ENCODE assay signal across 17 cellular contexts in the genomic region with DNA sequence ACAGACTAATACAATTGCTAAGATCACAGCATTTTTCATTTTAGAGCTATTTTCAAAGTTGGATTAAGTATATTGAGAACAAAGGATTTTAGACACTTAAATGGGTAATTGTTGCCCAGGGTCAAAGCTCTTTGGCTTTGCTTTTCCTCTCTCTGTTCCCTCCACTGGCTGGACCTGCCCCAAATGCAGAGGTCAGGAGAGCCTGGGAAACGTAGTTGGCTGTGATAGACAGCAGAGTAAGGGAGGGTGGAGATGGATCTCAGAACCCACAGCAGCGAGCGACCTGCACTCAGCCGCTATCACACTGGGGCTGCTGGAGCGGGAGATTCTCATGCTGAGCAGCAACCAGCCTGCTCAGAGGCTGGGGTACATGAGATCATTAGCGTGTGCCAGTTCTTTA.
DNase-seq lines count a peak whose midpoint lies in the region; ATAC-seq, FAIRE-seq and TF ChIP-seq lines count a peak whose summit lies in the region.
"Had no signal": no experiment of that assay in that cellular context is flagged by ENCODE, and none has a peak within 500 bp of the region (broad histone marks: within the 10 kb centered on the region; RNA-seq: fewer than 3 reads in every experiment).

No MANE protein-coding gene starts in this region.

- no peak overlapping the region for H3K4me3 Mint-ChIP-seq in WTC11
- H3K4me3 Mint-ChIP-seq: CD8-positive, alpha-beta memory T cell had no signal

- H3K9ac ChIP-seq in liver (ENCODE audit: low read depth in 1 of 2, low read length in 2 of 2) (no peak overlapping the region), HepG2 (ENCODE audit: insufficient read depth, low read depth, low read length) (no peak overlapping the region)
- H3K9ac ChIP-seq: BLaER1 had no signal

- no peaks in the 10 kb centered on the region for H3K36me3 ChIP-seq in liver (ENCODE audit: control insufficient read depth in 4 of 4, insufficient read depth in 3 of 4, low read depth in 1 of 4, low read length in 3 of 4)
- H3K36me3 ChIP-seq in HepG2 (replicated peaks in 1 of 2; ENCODE audit: control insufficient read depth in 1 of 2, insufficient read depth in 2 of 2, low read length in 2 of 2): peaks cover 0 to 4% of the 10 kb centered on the region in 2 experiments; a peak in 1 of 5 replicates
- H3K36me3 ChIP-seq in spleen: peaks cover 0 to 5% (median 0%) of the 10 kb centered on the region in 6 donors
- H3K36me3 ChIP-seq in gastroesophageal sphincter: peaks cover 0 to 16% of the 10 kb centered on the region in 2 donors

- no peak for FAIRE-seq in HepG2 (lab: Jason Lieb, UNC)
- FAIRE-seq: GM12892 had no signal

- TF ChIP-seq POLR2A in HepG2 (IDR thresholded peaks at IDR 0.05; ENCODE audit: insufficient read depth in 1 of 2, low read depth in 2 of 2, low read length in 2 of 2) (no peak), spleen (IDR thresholded peaks at IDR 0.05) (no peak), gastroesophageal sphincter (IDR thresholded peaks at IDR 0.05) (no peak)

- H3K4me3 ChIP-seq in liver (ENCODE audit: low read depth in 1 of 3, low read length in 3 of 3) (no peak overlapping the region), HepG2 (replicated peaks in 1 of 3; ENCODE audit: insufficient read depth in 1 of 3, low read depth in 2 of 3, low read length in 3 of 3) (no peak overlapping the region), spleen (no peak overlapping the region), gastroesophageal sphincter (no peak overlapping the region)
- H3K4me3 ChIP-seq: BLaER1 had no signal

- H4K20me1 ChIP-seq in HepG2 (ENCODE audit: insufficient read depth, low read length): no peaks in the 10 kb centered on the region
- H4K20me1 ChIP-seq: BLaER1 had no signal

- DNase-seq in HepG2 (ENCODE audit: low spot score) (no peak), WTC11 (ENCODE audit: low spot score) (no peak), left lobe of liver (ENCODE audit: low spot score) (no peak), spleen (no peak), SKM-1 (lab: John Stamatoyannopoulos, UW; ENCODE audit: unreplicated experiment) (no peak), NCI-H2196 treated with DMSO at 0.1 percent for 48 hours (lab: John Stamatoyannopoulos, UW; ENCODE audit: unreplicated experiment) (no peak)
- DNase-seq: 8988T; AML-193; Caco-2; CD8-positive, alpha-beta memory T cell; DND-41; GDM1 had no signal

- H3K27ac ChIP-seq in liver (ENCODE audit: low read depth in 1 of 2, low read length in 2 of 2): no peak overlapping the region
- H3K27ac ChIP-seq in HepG2 (ENCODE audit: extremely low read length, insufficient read depth, low read length): no peak overlapping the region
- H3K27ac ChIP-seq in spleen: peak overlapping the region in 5 of 8 donors; percentile 0 to 62 (median 18)
- H3K27ac ChIP-seq in gastroesophageal sphincter: no peak overlapping the region
- H3K27ac ChIP-seq: BLaER1 had no signal

- POLR2A ChIA-PET in HepG2 (lab: Yijun Ruan, JAX) (no interaction called here), WTC11 (lab: Charles Lee) (no interaction called here)

- H3K36me3 Mint-ChIP-seq in WTC11: peaks cover 55% of the 10 kb centered on the region

- in situ Hi-C loops in HepG2 (cut with HindIII; ENCODE audit: extremely low pct_ligation_motif_present, low pct_unique_long_range_greater_than_20kb): no loop called here

- no peak overlapping the region for H2AFZ ChIP-seq in HepG2 (ENCODE audit: low read length)

- BruUV-seq in HepG2 (replicated peaks; lab: Mats Ljungman, UMichigan): no TSS peak

- no peaks in the 10 kb centered on the region for H3K9me3 ChIP-seq in liver (ENCODE audit: control insufficient read depth in 4 of 4, low read length in 3 of 4)
- H3K9me3 ChIP-seq in HepG2 (ENCODE audit: low read length): no peaks in the 10 kb centered on the region
- H3K9me3 ChIP-seq in spleen: peaks cover 0 to 7% (median 0%) of the 10 kb centered on the region in 8 donors
- H3K9me3 ChIP-seq in gastroesophageal sphincter: no peaks in the 10 kb centered on the region
- H3K9me3 ChIP-seq: Caco-2 had no signal

- 0 out of 2 replicates have a peak, but pooled peaks cover 2% of the 10 kb centered on the region for H3K4me1 Mint-ChIP-seq in WTC11
- H3K4me1 Mint-ChIP-seq: CD8-positive, alpha-beta memory T cell had no signal

- TF ChIP-seq CTCF in liver (IDR thresholded peaks at IDR 0.05; ENCODE audit: low read depth, low read length, missing input control) (no peak), HepG2 (CRISPR knock-in tag; IDR thresholded peaks at IDR 0.05) (no peak), WTC11 (IDR thresholded peaks at IDR 0.05) (no peak), spleen (IDR thresholded peaks at IDR 0.05 in 8 of 11, conservative IDR thresholded peaks at IDR 0.05 in 3 of 11) (no peak), gastroesophageal sphincter (IDR thresholded peaks at IDR 0.05) (no peak)

- H3K4me2 ChIP-seq in HepG2 (ENCODE audit: low read depth, low read length): no peak overlapping the region
- H3K4me2 ChIP-seq: BLaER1 had no signal

- H3K27me3 ChIP-seq in liver (ENCODE audit: control insufficient read depth in 4 of 4, insufficient read depth in 4 of 4, low read length in 3 of 4): no peaks in the 10 kb centered on the region
- H3K27me3 ChIP-seq in HepG2 (ENCODE audit: control insufficient read depth in 1 of 2, insufficient read depth in 2 of 2, low read length in 2 of 2): no peaks in the 10 kb centered on the region
- no peaks in the 10 kb centered on the region for H3K27me3 ChIP-seq in spleen (replicated peaks in 1 of 7)
- H3K27me3 ChIP-seq in gastroesophageal sphincter: no peaks in the 10 kb centered on the region
- H3K27me3 ChIP-seq: BLaER1 had no signal

- CTCF ChIA-PET in HepG2 (lab: Yijun Ruan, JAX; ENCODE audit: low intra/inter-chr PET ratio, low total read pairs) (no interaction called here), WTC11 (lab: Charles Lee) (no interaction called here)

- H3K4me1 ChIP-seq in liver (ENCODE audit: control insufficient read depth in 4 of 4, insufficient read depth in 4 of 4, low read length in 3 of 4) (peaks cover 0 to 26% (median 17%) of the 10 kb centered on the region in 4 donors), HepG2 (ENCODE audit: insufficient read depth, low read length) (no peaks in the 10 kb centered on the region), spleen (peaks cover 7 to 63% (median 25%) of the 10 kb centered on the region in 6 donors), gastroesophageal sphincter (peaks cover 0 to 6% (median 5%) of the 10 kb centered on the region in 3 donors)
- H3K4me1 ChIP-seq: BLaER1, Caco-2 had no signal

- H3K79me2 ChIP-seq in HepG2 (ENCODE audit: insufficient read depth, low read length): no peaks in the 10 kb centered on the region

- 77% methylated on average over 6 of the region's 6 CpGs for WGBS in liver
- WGBS in HepG2 (ENCODE audit: low lambda C conversion rate): 96% methylated on average over 6 of the region's 6 CpGs
- WGBS in spleen, 5 donors: 48 to 75% (median 58%) methylated on average over 6 of the region's 6 CpGs
- 90 to 100% methylated on average over 2 to 4 of the region's 6 CpGs for WGBS in gastroesophageal sphincter (ENCODE audit: low coverage in 1 of 2), 2 donors

- ATAC-seq in HepG2 (no peak), WTC11 (no peak), left lobe of liver (peak; percentile 67), gastroesophageal sphincter (no peak)
- ATAC-seq: HCT116 had no signal

- H3K9me3 Mint-ChIP-seq in WTC11: peaks cover 29% of the 10 kb centered on the region

- peak overlapping the region; percentile 50; the same call in 1 of the 2 replicates for H3K27ac Mint-ChIP-seq in WTC11
- H3K27ac Mint-ChIP-seq: CD8-positive, alpha-beta memory T cell had no signal

- intact Hi-C loops in HepG2 (cut with micrococcal nuclease; ENCODE audit: unreplicated experiment): no loop called here
- intact Hi-C loops in spleen (cut with DNase I; ENCODE audit: low total_unique reads): no loop called here

- peak in 1 of 2 donors; percentile 8 for TF ChIP-seq RAD21 in liver (IDR thresholded peaks at IDR 0.05)
- no peak for TF ChIP-seq RAD21 in HepG2 (CRISPR knock-in tag; IDR thresholded peaks at IDR 0.05)

- TF ChIP-seq EP300 in HepG2 (IDR thresholded peaks at IDR 0.05; ENCODE audit: low read depth in 2 of 2, low read length in 2 of 2) (no peak), HepG2 (CRISPR knock-in tag; IDR thresholded peaks at IDR 0.05; ENCODE audit: borderline replicate concordance) (no peak), gastroesophageal sphincter (IDR thresholded peaks at IDR 0.05) (no peak)

- H3K27me3 Mint-ChIP-seq in WTC11 (ENCODE audit: low read depth): no peaks in the 10 kb centered on the region

TF ChIP-seq in liver, 16 proteins besides CTCF, POLR2A, EP300 and RAD21 (continues in another document):
- TF ChIP-seq TAF1 (conservative IDR thresholded peaks at IDR 0.05) (no peak), YY1 (IDR thresholded peaks at IDR 0.05) (no peak), FOXA1 (IDR thresholded peaks at IDR 0.05) (no peak), HNF4A (conservative IDR thresholded peaks at IDR 0.05) (peak in 1 of 2 donors; percentile 8), GABPA (IDR thresholded peaks at IDR 0.05 in 1 of 2, conservative IDR thresholded peaks at IDR 0.05 in 1 of 2) (no peak)
- TF ChIP-seq, protein P1, sequence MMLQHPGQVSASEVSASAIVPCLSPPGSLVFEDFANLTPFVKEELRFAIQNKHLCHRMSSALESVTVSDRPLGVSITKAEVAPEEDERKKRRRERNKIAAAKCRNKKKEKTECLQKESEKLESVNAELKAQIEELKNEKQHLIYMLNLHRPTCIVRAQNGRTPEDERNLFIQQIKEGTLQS (IDR thresholded peaks at IDR 0.05): no peak

TF ChIP-seq in HepG2, 621 proteins besides CTCF, POLR2A, EP300 and RAD21:
- TF ChIP-seq ZNF737 (CRISPR knock-in tag; IDR thresholded peaks at IDR 0.05; ENCODE audit: borderline replicate concordance): no peak
- TF ChIP-seq YEATS2 (CRISPR knock-in tag; IDR thresholded peaks at IDR 0.05; ENCODE audit: borderline replicate concordance): no peak
- TF ChIP-seq NONO (IDR thresholded peaks at IDR 0.05): no peak
- no peak for TF ChIP-seq NONO (CRISPR knock-in tag; conservative IDR thresholded peaks at IDR 0.05)
- no peak for TF ChIP-seq ARNT2 (CRISPR knock-in tag; IDR thresholded peaks at IDR 0.05; ENCODE audit: low read depth)
TF ChIP-seq in HepG2: peak in this region for 0.

TF ChIP-seq in WTC11, 78 proteins besides CTCF, POLR2A, EP300 and RAD21 (continues in another document):
- no peak for TF ChIP-seq ZNF396 (CRISPR knock-in tag; IDR thresholded peaks at IDR 0.05; ENCODE audit: borderline replicate concordance)
- TF ChIP-seq TEAD1 (CRISPR knock-in tag; IDR thresholded peaks at IDR 0.05): no peak

Comparison
In these comparisons a context has a peak if more than half of its experiments do, and no peak if none do; other contexts are left out.
1. H3K27ac ChIP-seq: peak in spleen (5 of 8); none in liver (0 of 2), HepG2 (single experiment) and gastroesophageal sphincter (0 of 4).